In the genomic region with DNA sequence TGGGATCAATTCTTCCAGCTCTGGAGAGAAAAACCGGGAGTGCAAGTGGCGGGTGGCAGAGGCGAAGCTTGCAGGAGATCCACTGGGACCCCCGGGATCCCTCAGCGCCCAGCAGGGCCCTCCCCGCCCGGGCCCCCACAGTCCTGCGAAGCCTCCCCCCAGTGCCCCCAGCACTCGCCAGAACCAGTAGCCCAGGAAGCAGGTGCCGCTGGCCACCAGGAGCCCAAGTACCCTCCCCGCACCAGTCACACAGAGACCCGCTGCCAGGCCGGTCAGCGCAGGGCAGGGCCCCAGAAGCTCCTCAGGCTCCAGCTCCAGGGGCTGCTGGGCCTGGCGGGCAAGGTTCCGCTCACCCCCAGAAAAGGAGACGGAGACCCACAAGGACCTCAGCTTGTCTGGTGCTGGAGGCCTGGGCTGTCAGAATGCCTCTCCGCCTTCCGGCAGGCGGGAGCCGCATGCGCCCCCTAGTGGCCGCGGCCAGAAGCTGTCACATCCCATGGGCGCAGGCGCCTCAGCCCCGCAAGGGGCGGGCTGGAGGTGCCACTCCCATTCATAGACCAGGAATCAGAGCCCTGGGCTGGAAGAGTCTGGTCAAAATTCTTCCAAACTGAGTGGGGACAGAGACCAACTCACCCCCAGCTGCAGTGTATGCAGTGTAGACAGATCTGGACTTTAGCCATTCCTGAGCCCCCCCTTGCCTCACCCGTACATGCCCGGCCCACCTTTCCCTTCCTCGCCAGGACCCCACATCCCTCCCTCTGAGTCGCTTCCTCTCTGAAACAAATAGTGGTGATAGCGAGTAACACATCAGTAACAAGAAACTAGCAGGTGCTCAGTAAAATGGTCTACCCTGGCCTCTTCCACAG, we compare ENCODE assay signal across 15 cellular contexts.
DNase-seq lines count a peak whose midpoint lies in the region; ATAC-seq and TF ChIP-seq lines count a peak whose summit lies in the region.
"Had no signal": no experiment of that assay in that cellular context is flagged by ENCODE, and none has a peak within 500 bp of the region (broad histone marks: within the 10 kb centered on the region; RNA-seq: fewer than 3 reads in every experiment).

No MANE protein-coding gene starts in this region.

- H3K4me1 ChIP-seq in KMS-11 (ENCODE audit: low read depth, poor library complexity, severe bottlenecking) (no peaks in the 10 kb centered on the region), upper lobe of right lung (no peaks in the 10 kb centered on the region)
- H3K4me1 ChIP-seq: transverse colon had no signal

- H3K4me2 ChIP-seq in KMS-11, result no peak overlapping the region

- H3K27ac Mint-ChIP-seq in activated CD4-positive, alpha-beta T cell treated with anti-CD3 and anti-CD28 coated beads for 36 hours, result no peak overlapping the region
- H3K27ac Mint-ChIP-seq in WTC11, result no peak overlapping the region
- H3K27ac Mint-ChIP-seq: activated CD8-positive, alpha-beta memory T cell treated with anti-CD3 and anti-CD28 coated beads, Interleukin-2, amount 10 ng/mL, durations not matched to agents 7 days and 5 days; activated naive CD8-positive, alpha-beta T cell had no signal

- H2AFZ ChIP-seq in KMS-11 (ENCODE audit: low read depth), result no peak overlapping the region

- H3K27ac ChIP-seq in KMS-11 (no peak overlapping the region), upper lobe of right lung (no peak overlapping the region)
- H3K27ac ChIP-seq: RWPE1, transverse colon had no signal

- H3K4me1 Mint-ChIP-seq in activated CD4-positive, alpha-beta T cell treated with anti-CD3 and anti-CD28 coated beads for 36 hours, result no peaks in the 10 kb centered on the region
- no peaks in the 10 kb centered on the region for H3K4me1 Mint-ChIP-seq in WTC11
- H3K4me1 Mint-ChIP-seq: activated CD8-positive, alpha-beta memory T cell treated with anti-CD3 and anti-CD28 coated beads, Interleukin-2, amount 10 ng/mL, durations not matched to agents 7 days and 5 days had no signal

- H3K79me2 ChIP-seq in KMS-11 (ENCODE audit: insufficient read depth, low read depth), result no peaks in the 10 kb centered on the region

- CTCF ChIA-PET in activated CD4-positive, alpha-beta T cell treated with anti-CD3 and anti-CD28 coated beads for 36 hours (lab: Charles Lee), result no interaction called here
- CTCF ChIA-PET in WTC11 (lab: Charles Lee), result no interaction called here

- peak; percentile 7 for DNase-seq in activated CD4-positive, alpha-beta T cell treated with anti-CD3 and anti-CD28 coated beads for 36 hours
- DNase-seq in activated CD4-positive, alpha-beta T cell treated with anti-CD3 and anti-CD28 coated beads, Interleukin-2, amount 50 U/mL, for 1 hour, result no peak
- DNase-seq in WTC11 (ENCODE audit: low spot score) (no peak), upper lobe of right lung (no peak), left cardiac atrium (no peak), NCI-H2029 treated with DMSO at 0.1 percent for 48 hours (lab: John Stamatoyannopoulos, UW) (no peak)
- no peak for DNase-seq in stimulated activated naive CD4-positive, alpha-beta T cell (lab: John Stamatoyannopoulos, UW)
- DNase-seq: activated CD8-positive, alpha-beta memory T cell treated with anti-CD3 and anti-CD28 coated beads, Interleukin-2, amount 10 ng/mL, durations not matched to agents 7 days and 5 days; MG63; NCI-H226; T1000; transverse colon had no signal

- no peaks in the 10 kb centered on the region for H3K36me3 Mint-ChIP-seq in activated CD4-positive, alpha-beta T cell treated with anti-CD3 and anti-CD28 coated beads for 36 hours (ENCODE audit: low read depth)
- peaks cover 76% of the 10 kb centered on the region for H3K36me3 Mint-ChIP-seq in WTC11
- H3K36me3 Mint-ChIP-seq: activated naive CD8-positive, alpha-beta T cell had no signal

- ATAC-seq in activated CD4-positive, alpha-beta T cell treated with anti-CD3 and anti-CD28 coated beads for 36 hours, result no peak
- ATAC-seq in WTC11 (no peak), upper lobe of right lung (peak; percentile 24), left cardiac atrium (no peak)
- ATAC-seq: activated CD8-positive, alpha-beta memory T cell treated with anti-CD3 and anti-CD28 coated beads, Interleukin-2, amount 10 ng/mL, durations not matched to agents 7 days and 5 days had no signal

- POLR2A ChIA-PET in activated CD4-positive, alpha-beta T cell treated with anti-CD3 and anti-CD28 coated beads for 36 hours (lab: Charles Lee), result no interaction called here
- POLR2A ChIA-PET in WTC11 (lab: Charles Lee), result no interaction called here

- TF ChIP-seq CTCF in KMS-11 (conservative IDR thresholded peaks at IDR 0.05; ENCODE audit: low read depth, low read length) (peak; percentile 33; the same call in 1 of the 2 replicates), WTC11 (IDR thresholded peaks at IDR 0.05) (peak; percentile 43), upper lobe of right lung (IDR thresholded peaks at IDR 0.05) (no peak)

- peaks cover 20% of the 10 kb centered on the region for H3K9me3 Mint-ChIP-seq in activated CD4-positive, alpha-beta T cell treated with anti-CD3 and anti-CD28 coated beads for 36 hours (ENCODE audit: low read depth)
- peaks cover 80% of the 10 kb centered on the region for H3K9me3 Mint-ChIP-seq in WTC11

- H3K36me3 ChIP-seq in KMS-11 (ENCODE audit: insufficient read depth), result no peaks in the 10 kb centered on the region
- no peaks in the 10 kb centered on the region for H3K36me3 ChIP-seq in upper lobe of right lung
- H3K36me3 ChIP-seq: MG63, transverse colon had no signal

- no peaks in the 10 kb centered on the region for H4K20me1 ChIP-seq in KMS-11 (ENCODE audit: insufficient read depth)

- H3K4me3 ChIP-seq in KMS-11 (IDR thresholded peaks at IDR 0.05; ENCODE audit: insufficient read depth, low read depth, low read length), result no peak overlapping the region
- H3K4me3 ChIP-seq in upper lobe of right lung, result no peak overlapping the region
- H3K4me3 ChIP-seq: MG63, transverse colon had no signal

- H3K27me3 Mint-ChIP-seq in activated CD4-positive, alpha-beta T cell treated with anti-CD3 and anti-CD28 coated beads for 36 hours, result no peaks in the 10 kb centered on the region
- peaks cover 22% of the 10 kb centered on the region for H3K27me3 Mint-ChIP-seq in WTC11 (ENCODE audit: low read depth)
- H3K27me3 Mint-ChIP-seq: activated CD8-positive, alpha-beta memory T cell treated with anti-CD3 and anti-CD28 coated beads, Interleukin-2, amount 10 ng/mL, durations not matched to agents 7 days and 5 days; activated naive CD8-positive, alpha-beta T cell had no signal

- peaks cover 9% of the 10 kb centered on the region for H3K9me3 ChIP-seq in upper lobe of right lung
- H3K9me3 ChIP-seq: MG63 had no signal

- no peaks in the 10 kb centered on the region for H3K27me3 ChIP-seq in KMS-11 (ENCODE audit: insufficient read depth, low read depth)
- H3K27me3 ChIP-seq in upper lobe of right lung, result no peaks in the 10 kb centered on the region
- H3K27me3 ChIP-seq: MG63, transverse colon had no signal

- intact Hi-C loops in activated CD4-positive, alpha-beta T cell treated with anti-CD3 and anti-CD28 coated beads for 36 hours (cut with DNase I, micrococcal nuclease), result no loop called here
- intact Hi-C loops in upper lobe of right lung (cut with DNase I) (no loop called here), left cardiac atrium (cut with DNase I) (loop anchor here in 1 of 2 donors (5.0 kb wide), 1 partner anchor 38 kb away; no protein-coding TSS in a partner anchor)

- no peak overlapping the region for H3K9ac ChIP-seq in KMS-11

- H3K4me3 Mint-ChIP-seq in activated CD4-positive, alpha-beta T cell treated with anti-CD3 and anti-CD28 coated beads for 36 hours, result no peak overlapping the region
- H3K4me3 Mint-ChIP-seq in WTC11, result no peak overlapping the region
- H3K4me3 Mint-ChIP-seq: activated CD8-positive, alpha-beta memory T cell treated with anti-CD3 and anti-CD28 coated beads, Interleukin-2, amount 10 ng/mL, durations not matched to agents 7 days and 5 days; activated naive CD8-positive, alpha-beta T cell had no signal

TF ChIP-seq in WTC11, 78 proteins besides CTCF, POLR2A, EP300 and RAD21 (continues in another document):
- TF ChIP-seq ATF6 (CRISPR knock-in tag; IDR thresholded peaks at IDR 0.05), result no peak
- TF ChIP-seq GABPB1 (CRISPR knock-in tag; IDR thresholded peaks at IDR 0.05), result no peak
- TF ChIP-seq ZNF121 (CRISPR knock-in tag; IDR thresholded peaks at IDR 0.05), result no peak
- TF ChIP-seq CREB1 (CRISPR knock-in tag; IDR thresholded peaks at IDR 0.05), result no peak
